Comparison of ENCODE assay signal across 14 cellular contexts in the genomic region with DNA sequence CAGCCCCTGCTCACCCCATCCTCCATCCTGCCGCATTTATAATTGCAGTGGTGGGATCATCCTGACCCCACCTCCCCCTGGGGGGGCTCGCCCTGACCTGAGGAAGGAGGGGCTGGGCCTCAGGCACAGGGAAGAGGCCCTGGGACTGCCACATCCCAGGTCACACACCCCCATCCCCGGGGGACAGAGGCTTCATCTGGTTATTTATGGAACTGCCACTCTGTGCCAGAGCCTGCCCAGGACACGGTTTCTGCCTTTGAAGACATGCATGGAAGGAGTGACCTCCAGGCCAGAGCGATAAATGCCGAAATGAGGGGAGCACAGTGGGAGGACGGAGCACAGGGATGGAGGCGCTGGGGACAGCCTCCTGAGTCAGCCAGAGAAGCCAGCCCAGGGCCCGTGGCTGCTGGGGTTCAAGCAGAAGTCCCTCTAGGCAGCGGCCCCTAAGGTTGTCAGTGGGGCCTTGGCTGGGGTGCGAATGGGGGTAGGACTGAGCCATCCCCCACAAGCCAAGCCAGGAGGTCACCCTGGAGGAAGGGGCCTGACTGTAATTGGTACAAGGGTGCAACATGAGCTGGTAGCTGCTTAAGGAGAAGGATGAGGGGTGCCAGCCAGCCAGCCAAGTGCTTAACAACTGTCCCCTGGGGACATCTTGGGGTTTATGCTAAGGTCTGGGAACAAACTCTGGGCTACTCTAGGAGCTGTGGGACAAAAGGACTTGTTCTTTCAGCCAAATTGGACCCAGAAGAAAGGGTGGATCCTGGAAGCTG. TPM values are rescaled to one million over a fixed set of nuclear protein-coding genes. Genes with fewer than 3 reads are reported as not detected.
DNase-seq lines count a peak whose midpoint lies in the region; ATAC-seq and TF ChIP-seq lines count a peak whose summit lies in the region.
"Had no signal": no experiment of that assay in that cellular context is flagged by ENCODE, and none has a peak within 500 bp of the region (broad histone marks: within the 10 kb centered on the region; RNA-seq: fewer than 3 reads in every experiment).

No MANE protein-coding gene starts in this region.

- no peak overlapping the region; a peak in 1 of 22 replicates for H3K9ac ChIP-seq in BLaER1 treated with 17β-estradiol and CSF1 and Interleukin-3, amounts not matched to agents 10 nM and 100 nM

- intact Hi-C loops in adrenal gland (cut with DNase I) (no loop called here), psoas muscle (cut with DNase I) (no loop called here)

- DNase-seq in adrenal gland: peak in 4 of 7 donors; percentile 20 to 64 (median 47)
- peak; percentile 79 for DNase-seq in right atrium auricular region (ENCODE audit: low spot score)
- DNase-seq in psoas muscle: peak; percentile 56 to 57
- DNase-seq in middle frontal gyrus (ENCODE audit: extremely low spot score, low spot score): no peak
- no peak for DNase-seq in GF-D8 (lab: John Stamatoyannopoulos, UW)
- DNase-seq in hippocampal formation (lab: John Stamatoyannopoulos, UW): no peak
- DNase-seq: activated CD8-positive, alpha-beta memory T cell treated with anti-CD3 and anti-CD28 coated beads, Interleukin-2, amount 10 ng/mL, durations not matched to agents 7 days and 5 days; activated naive CD4-positive, alpha-beta T cell treated with anti-CD3 and anti-CD28 coated beads, Interleukin-2, amount 10 ng/mL, durations not matched to agents 7 days and 5 days; central memory CD4-positive, alpha-beta T cell; NCI-H1417 treated with DMSO at 0.1 percent for 48 hours had no signal

- H3K27me3 ChIP-seq in BLaER1 treated with 17β-estradiol and CSF1 and Interleukin-3, amounts not matched to agents 10 nM and 100 nM: no peaks in the 10 kb centered on the region
- H3K27me3 ChIP-seq in adrenal gland (no peaks in the 10 kb centered on the region), right atrium auricular region (no peaks in the 10 kb centered on the region), psoas muscle (ENCODE audit: insufficient read depth in 3 of 3, low read length in 2 of 3) (no peaks in the 10 kb centered on the region)

- peaks cover 4 to 40% (median 35%) of the 10 kb centered on the region in 10 experiments; a peak in 18 of 20 replicates for H3K4me1 ChIP-seq in BLaER1 treated with 17β-estradiol and CSF1 and Interleukin-3, amounts not matched to agents 10 nM and 100 nM
- H3K4me1 ChIP-seq in adrenal gland (replicated peaks in 1 of 2) (peaks cover 0 to 10% of the 10 kb centered on the region in 2 donors), right atrium auricular region (peaks cover 0 to 55% of the 10 kb centered on the region in 2 donors), psoas muscle (peaks cover 15% of the 10 kb centered on the region)

- peak overlapping the region in 9 of 11 experiments; percentile 15 to 69 (median 54); a peak in 15 of 22 replicates for H3K4me2 ChIP-seq in BLaER1 treated with 17β-estradiol and CSF1 and Interleukin-3, amounts not matched to agents 10 nM and 100 nM

- no peaks in the 10 kb centered on the region for H3K36me3 ChIP-seq in BLaER1 treated with 17β-estradiol and CSF1 and Interleukin-3, amounts not matched to agents 10 nM and 100 nM
- H3K36me3 ChIP-seq in adrenal gland (replicated peaks in 1 of 2) (no peaks in the 10 kb centered on the region), right atrium auricular region (no peaks in the 10 kb centered on the region), psoas muscle (ENCODE audit: insufficient read depth in 1 of 2, low read depth in 1 of 2) (no peaks in the 10 kb centered on the region)

- ATAC-seq in psoas muscle (peak; percentile 26 to 59 (median 47)), GM18505 (IDR thresholded peaks at IDR 0.05; ENCODE audit: unreplicated experiment) (no peak)
- ATAC-seq: activated CD8-positive, alpha-beta memory T cell treated with anti-CD3 and anti-CD28 coated beads, Interleukin-2, amount 10 ng/mL, durations not matched to agents 7 days and 5 days had no signal

- no peak for TF ChIP-seq CTCF in adrenal gland (IDR thresholded peaks at IDR 0.05)
- no peak for TF ChIP-seq CTCF in right atrium auricular region (IDR thresholded peaks at IDR 0.05)
- no peak for TF ChIP-seq CTCF in psoas muscle (IDR thresholded peaks at IDR 0.05)

- TF ChIP-seq POLR2A in adrenal gland (IDR thresholded peaks at IDR 0.05) (no peak), GM18505 (IDR thresholded peaks at IDR 0.05; ENCODE audit: borderline replicate concordance, extremely low read depth, insufficient read depth, insufficient read length) (no peak)

- H3K9me3 ChIP-seq in BLaER1 treated with 17β-estradiol and CSF1 and Interleukin-3, amounts not matched to agents 10 nM and 100 nM (replicated peaks in 1 of 11): no peaks in the 10 kb centered on the region
- no peaks in the 10 kb centered on the region for H3K9me3 ChIP-seq in adrenal gland (replicated peaks in 1 of 3)
- H3K9me3 ChIP-seq in right atrium auricular region: no peaks in the 10 kb centered on the region
- no peaks in the 10 kb centered on the region for H3K9me3 ChIP-seq in psoas muscle

- no peaks in the 10 kb centered on the region; a peak in 4 of 22 replicates for H4K20me1 ChIP-seq in BLaER1 treated with 17β-estradiol and CSF1 and Interleukin-3, amounts not matched to agents 10 nM and 100 nM

- no peak overlapping the region for H3K4me3 ChIP-seq in BLaER1 treated with 17β-estradiol and CSF1 and Interleukin-3, amounts not matched to agents 10 nM and 100 nM
- H3K4me3 ChIP-seq in adrenal gland (no peak overlapping the region), right atrium auricular region (no peak overlapping the region), psoas muscle (no peak overlapping the region)
- H3K4me3 ChIP-seq: lung had no signal

- no peak overlapping the region for H3K27ac ChIP-seq in BLaER1 treated with 17β-estradiol and CSF1 and Interleukin-3, amounts not matched to agents 10 nM and 100 nM
- H3K27ac ChIP-seq in adrenal gland (peak overlapping the region in 2 of 5 donors; percentile 17 to 59), right atrium auricular region (peak overlapping the region; percentile 72 to 78), psoas muscle (no peak overlapping the region)
- H3K27ac ChIP-seq: VCaP had no signal

- 52 to 65% (median 53%) methylated on average over 7 to 11 of the region's 11 CpGs for WGBS in adrenal gland, 4 donors
- WGBS in psoas muscle, 3 donors: 31 to 38% (median 35%) methylated on average over 11 of the region's 11 CpGs

RNA-seq across cellular contexts. Expression of a gene that starts 51.4 kb away (rescaled TPM):
- total RNA-seq in adrenal gland (1 to 10 TPM in 5 of 8 donors, under 1 TPM in 3; 0.43 to 2.2 (median 1.2) TPM), right atrium auricular region (1 to 10 TPM in 1 of 2 donors, under 1 TPM in 1; 0.26 to 2.0 TPM), psoas muscle (under 1 TPM in 3 of 4 donors, not detected in 1; 0.05 to 0.24 (median 0.11) TPM)
- polyA plus RNA-seq in adrenal gland (1 to 10 TPM in 2 of 3 donors, under 1 TPM in 1; 0.71 to 2.4 (median 1.0) TPM), psoas muscle (under 1 TPM; 0.01 to 0.08 (median 0.04) TPM)
- total RNA-seq: activated CD8-positive, alpha-beta memory T cell treated with anti-CD3 and anti-CD28 coated beads, Interleukin-2, amount 10 ng/mL, durations not matched to agents 7 days and 5 days had no signal

Comparison
In these comparisons a context has a peak if more than half of its experiments do, and no peak if none do; other contexts are left out.
1. H3K27ac ChIP-seq: peak in right atrium auricular region (2 of 2); none in BLaER1 treated with 17β-estradiol and CSF1 and Interleukin-3, amounts not matched to agents 10 nM and 100 nM (0 of 11) and psoas muscle (single experiment).
2. DNase-seq: peak in adrenal gland (4 of 7), right atrium auricular region (single experiment) and psoas muscle (2 of 2); none in middle frontal gyrus (single experiment), GF-D8 (single experiment) and hippocampal formation (0 of 2).